9 cellular contexts compared by ENCODE assay signal in the genomic region with DNA sequence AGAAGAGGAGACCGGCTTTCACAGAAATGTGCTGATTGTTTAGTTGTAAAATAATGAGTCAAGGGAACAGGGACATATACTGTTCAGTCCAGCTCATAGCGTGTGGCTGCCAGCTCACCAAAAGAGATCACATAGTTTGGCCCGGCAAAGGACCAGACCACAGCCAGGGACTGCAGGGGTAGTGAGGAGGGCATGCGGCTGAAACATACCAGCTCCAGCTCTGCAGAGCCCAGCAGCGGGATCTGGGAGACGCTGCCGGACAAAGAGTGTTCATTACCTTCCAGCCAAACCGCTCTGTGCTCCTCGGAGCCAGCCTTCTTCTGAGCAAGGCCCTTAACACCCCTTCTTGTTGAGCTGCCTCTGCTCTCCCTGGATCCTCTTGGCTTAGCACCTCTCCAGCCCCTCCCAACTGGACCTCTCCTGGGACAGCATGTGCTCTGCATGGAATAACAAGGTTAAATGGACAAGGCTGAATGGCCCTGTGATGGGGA.
DNase-seq lines count a peak whose midpoint lies in the region; ATAC-seq, FAIRE-seq and TF ChIP-seq lines count a peak whose summit lies in the region.
"Had no signal": no experiment of that assay in that cellular context is flagged by ENCODE, and none has a peak within 500 bp of the region (broad histone marks: within the 10 kb centered on the region; RNA-seq: fewer than 3 reads in every experiment).

No MANE protein-coding gene starts in this region.

- H3K36me3 ChIP-seq in GM12878 (ENCODE audit: control insufficient read depth in 2 of 2, insufficient read depth in 2 of 2, low read length in 1 of 2) (no peaks in the 10 kb centered on the region), testis (ENCODE audit: low read depth, missing control alignments) (no peaks in the 10 kb centered on the region), OCI-LY7 (ENCODE audit: insufficient read depth, low read length) (no peaks in the 10 kb centered on the region)
- H3K36me3 ChIP-seq: pancreas had no signal

- H3K27ac Mint-ChIP-seq in activated CD4-positive, alpha-beta T cell treated with anti-CD3 and anti-CD28 coated beads, Interleukin-2, amount 10 ng/mL, durations not matched to agents 7 days and 5 days = no peak overlapping the region
- no peak overlapping the region for H3K27ac Mint-ChIP-seq in activated CD8-positive, alpha-beta T cell treated with anti-CD3 and anti-CD28 coated beads, Interleukin-2, amount 10 ng/mL, durations not matched to agents 7 days and 5 days

- H3K4me1 ChIP-seq in GM12878 (ENCODE audit: control insufficient read depth, insufficient read depth, low read length) = no peaks in the 10 kb centered on the region
- no peaks in the 10 kb centered on the region for H3K4me1 ChIP-seq in testis
- H3K4me1 ChIP-seq in OCI-LY7 (ENCODE audit: insufficient read depth, low read length, poor library complexity, severe bottlenecking) = no peaks in the 10 kb centered on the region
- H3K4me1 ChIP-seq: pancreas had no signal

- TF ChIP-seq POLR2A in GM12878 (IDR thresholded peaks at IDR 0.05; ENCODE audit: low read depth, low read length) (no peak), testis (IDR thresholded peaks at IDR 0.05) (no peak), GM12891 (IDR thresholded peaks at IDR 0.05; ENCODE audit: low read depth, low read length) (no peak)

- FAIRE-seq in GM12878 (lab: Jason Lieb, UNC) (no peak), GM12891 (lab: Jason Lieb, UNC) (no peak)
- FAIRE-seq: pancreas had no signal

- intact Hi-C loops in GM12878 (cut with micrococcal nuclease; ENCODE audit: unreplicated experiment) (no loop called here), testis (cut with DNase I; ENCODE audit: low total_unique reads) (no loop called here), OCI-LY7 (cut with micrococcal nuclease; ENCODE audit: unreplicated experiment) (no loop called here)

- no peak overlapping the region for H3K4me2 ChIP-seq in GM12878 (ENCODE audit: control insufficient read depth, insufficient read depth)
- H3K4me2 ChIP-seq in OCI-LY7 (ENCODE audit: low read length) = no peak overlapping the region

- SMC1A ChIA-PET in GM12878 (lab: Charles Lee; ENCODE audit: uncharacterized antibody, unreplicated experiment) = interaction anchor here (1.3 to 2.1 kb wide), 4 partner anchors 8 to 18 kb away, joined by 3 to 7 read pairs (median 4); no protein-coding TSS in a partner anchor

- no peak for DNase-seq in GM12878 (ENCODE audit: low read depth, low spot score)
- peak; percentile 1 for DNase-seq in iris pigment epithelial cell (ENCODE audit: low read depth)
- peak; percentile 85 for DNase-seq in testis
- no peak for DNase-seq in OCI-LY7 (ENCODE audit: low spot score)
- no peak for DNase-seq in activated CD4-positive, alpha-beta T cell treated with anti-CD3 and anti-CD28 coated beads, Interleukin-2, amount 10 ng/mL, durations not matched to agents 7 days and 5 days
- no peak for DNase-seq in GM12891 (ENCODE audit: insufficient read length, low spot score)
- no peak for DNase-seq in activated CD8-positive, alpha-beta T cell treated with anti-CD3 and anti-CD28 coated beads, Interleukin-2, amount 10 ng/mL, durations not matched to agents 7 days and 5 days
- DNase-seq: pancreas had no signal

- no peaks in the 10 kb centered on the region for H3K4me1 Mint-ChIP-seq in activated CD4-positive, alpha-beta T cell treated with anti-CD3 and anti-CD28 coated beads, Interleukin-2, amount 10 ng/mL, durations not matched to agents 7 days and 5 days
- H3K4me1 Mint-ChIP-seq in activated CD8-positive, alpha-beta T cell treated with anti-CD3 and anti-CD28 coated beads, Interleukin-2, amount 10 ng/mL, durations not matched to agents 7 days and 5 days (ENCODE audit: low read depth) = no peaks in the 10 kb centered on the region

- H3K9me3 ChIP-seq in GM12878 (replicated peaks; ENCODE audit: control insufficient read depth, insufficient read depth, low read length) (no peaks in the 10 kb centered on the region), testis (no peaks in the 10 kb centered on the region), OCI-LY7 (ENCODE audit: low read length) (no peaks in the 10 kb centered on the region)
- H3K9me3 ChIP-seq: pancreas had no signal

- TF ChIP-seq CTCF in GM12878 (IDR thresholded peaks at IDR 0.05 in 2 of 3, conservative IDR thresholded peaks at IDR 0.05 in 1 of 3; ENCODE audit: control insufficient read depth in 2 of 3, extremely low read depth in 1 of 3, insufficient read depth in 1 of 3, low read depth in 3 of 3, low read length in 3 of 3) (no peak), testis (IDR thresholded peaks at IDR 0.05) (no peak), OCI-LY7 (conservative IDR thresholded peaks at IDR 0.05; ENCODE audit: low read length) (no peak)

- RAD21 ChIA-PET in GM12878 (lab: Charles Lee; ENCODE audit: unreplicated experiment) = no interaction called here

- H3K79me2 ChIP-seq in GM12878 (ENCODE audit: control insufficient read depth, insufficient read depth, low read length) (no peaks in the 10 kb centered on the region), OCI-LY7 (ENCODE audit: insufficient read depth, low read depth, low read length) (no peaks in the 10 kb centered on the region)

- H2AFZ ChIP-seq in GM12878 (ENCODE audit: control insufficient read depth, low read depth, low read length) (no peak overlapping the region), OCI-LY7 (ENCODE audit: low read length) (no peak overlapping the region)

- no peak overlapping the region for H3K27ac ChIP-seq in GM12878 (ENCODE audit: control insufficient read depth, insufficient read depth)
- H3K27ac ChIP-seq in testis = peak overlapping the region; percentile 28 to 89
- H3K27ac ChIP-seq in OCI-LY7 (ENCODE audit: low read depth, low read length, poor library complexity, severe bottlenecking) = no peak overlapping the region
- H3K27ac ChIP-seq: pancreas had no signal

- TF ChIP-seq RAD21 in GM12878 (IDR thresholded peaks at IDR 0.05; ENCODE audit: insufficient read depth, low read depth, low read length) = no peak

- H4K20me1 ChIP-seq in GM12878 (ENCODE audit: control insufficient read depth, insufficient read depth) = no peaks in the 10 kb centered on the region
- no peaks in the 10 kb centered on the region for H4K20me1 ChIP-seq in OCI-LY7 (ENCODE audit: insufficient read depth, low read length)

- peaks cover 4% of the 10 kb centered on the region for H3K9me3 Mint-ChIP-seq in activated CD4-positive, alpha-beta T cell treated with anti-CD3 and anti-CD28 coated beads, Interleukin-2, amount 10 ng/mL, durations not matched to agents 7 days and 5 days
- H3K9me3 Mint-ChIP-seq in activated CD8-positive, alpha-beta T cell treated with anti-CD3 and anti-CD28 coated beads, Interleukin-2, amount 10 ng/mL, durations not matched to agents 7 days and 5 days (ENCODE audit: insufficient read depth) = peaks cover 3% of the 10 kb centered on the region

- in situ Hi-C loops in GM12878 (cut with MboI) = no loop called here

- no peak for TF ChIP-seq EP300 in GM12878 (IDR thresholded peaks at IDR 0.05; ENCODE audit: borderline replicate concordance in 1 of 2, control insufficient read depth in 1 of 2, low read depth in 2 of 2, low read length in 2 of 2)

- POLR2A ChIA-PET in GM12878 (lab: Charles Lee) (interaction anchor here (1.4 kb wide), 1 partner anchor 8 kb away, joined by 3 read pairs; no protein-coding TSS in a partner anchor), OCI-LY7 (lab: Charles Lee) (interaction anchor here (0.6 kb wide), 2 partner anchors 9 to 15 kb away, joined by 3 to 4 read pairs; no protein-coding TSS in a partner anchor)
- POLR2A ChIA-PET in activated CD4-positive, alpha-beta T cell treated with anti-CD3 and anti-CD28 coated beads, Interleukin-2, amount 10 ng/mL, durations not matched to agents 7 days and 5 days (lab: Charles Lee) = no interaction called here
- POLR2A ChIA-PET in activated CD8-positive, alpha-beta T cell treated with anti-CD3 and anti-CD28 coated beads, Interleukin-2, amount 10 ng/mL, durations not matched to agents 7 days and 5 days (lab: Charles Lee) = no interaction called here

- no peak overlapping the region for H3K9ac ChIP-seq in GM12878 (ENCODE audit: control insufficient read depth, insufficient read depth, low read length)

- ATAC-seq in GM19397 (IDR thresholded peaks at IDR 0.05; ENCODE audit: unreplicated experiment) (peak; percentile 15), GM12878 (peak; percentile 46)
- no peak for ATAC-seq in activated CD8-positive, alpha-beta T cell treated with anti-CD3 and anti-CD28 coated beads, Interleukin-2, amount 10 ng/mL, durations not matched to agents 7 days and 5 days

- no peak overlapping the region for H3K4me3 ChIP-seq in GM12878
- no peak overlapping the region for H3K4me3 ChIP-seq in testis
- no peak overlapping the region for H3K4me3 ChIP-seq in OCI-LY7 (ENCODE audit: low read depth, low read length, poor library complexity, severe bottlenecking)
- H3K4me3 ChIP-seq: pancreas had no signal

- no peaks in the 10 kb centered on the region for H3K9me2 ChIP-seq in OCI-LY7 (ENCODE audit: insufficient read depth, low read length)

- no peak overlapping the region for H3K4me3 Mint-ChIP-seq in activated CD4-positive, alpha-beta T cell treated with anti-CD3 and anti-CD28 coated beads, Interleukin-2, amount 10 ng/mL, durations not matched to agents 7 days and 5 days
- no peak overlapping the region for H3K4me3 Mint-ChIP-seq in activated CD8-positive, alpha-beta T cell treated with anti-CD3 and anti-CD28 coated beads, Interleukin-2, amount 10 ng/mL, durations not matched to agents 7 days and 5 days

- 44% methylated on average over 9 of the region's 9 CpGs for WGBS in GM12878 (ENCODE audit: insufficient coverage, insufficient replicate concordance, low lambda C conversion rate, missing lambda C conversion rate)
- WGBS in testis, 2 donors = 34 to 41% methylated on average over 8 to 9 of the region's 9 CpGs

- H3K36me3 Mint-ChIP-seq in activated CD4-positive, alpha-beta T cell treated with anti-CD3 and anti-CD28 coated beads, Interleukin-2, amount 10 ng/mL, durations not matched to agents 7 days and 5 days (ENCODE audit: low read depth) = no peaks in the 10 kb centered on the region
- no peaks in the 10 kb centered on the region for H3K36me3 Mint-ChIP-seq in activated CD8-positive, alpha-beta T cell treated with anti-CD3 and anti-CD28 coated beads, Interleukin-2, amount 10 ng/mL, durations not matched to agents 7 days and 5 days (ENCODE audit: low read depth)

- BruUV-seq in GM12878 (replicated peaks; lab: Mats Ljungman, UMichigan) (no TSS peak), OCI-LY7 (replicated peaks; lab: Mats Ljungman, UMichigan) (no TSS peak)

- H3K27me3 ChIP-seq in GM12878 (replicated peaks in 1 of 2; ENCODE audit: control insufficient read depth in 2 of 2, insufficient read depth in 2 of 2, low read length in 1 of 2) (no peaks in the 10 kb centered on the region), testis (no peaks in the 10 kb centered on the region)
- H3K27me3 ChIP-seq: pancreas had no signal

- no peaks in the 10 kb centered on the region for H3K27me3 Mint-ChIP-seq in activated CD4-positive, alpha-beta T cell treated with anti-CD3 and anti-CD28 coated beads, Interleukin-2, amount 10 ng/mL, durations not matched to agents 7 days and 5 days
- no peaks in the 10 kb centered on the region for H3K27me3 Mint-ChIP-seq in activated CD8-positive, alpha-beta T cell treated with anti-CD3 and anti-CD28 coated beads, Interleukin-2, amount 10 ng/mL, durations not matched to agents 7 days and 5 days (ENCODE audit: low read depth)

- CTCF ChIA-PET in GM12878 (lab: Yijun Ruan, JAX) (no interaction called here), OCI-LY7 (lab: Charles Lee; ENCODE audit: unreplicated experiment) (no interaction called here)
- CTCF ChIA-PET in activated CD4-positive, alpha-beta T cell treated with anti-CD3 and anti-CD28 coated beads, Interleukin-2, amount 10 ng/mL, durations not matched to agents 7 days and 5 days (lab: Charles Lee) = interaction anchor here (0.7 kb wide), 1 partner anchor 395 kb away, joined by 3 read pairs; no protein-coding TSS in a partner anchor
- CTCF ChIA-PET in activated CD8-positive, alpha-beta T cell treated with anti-CD3 and anti-CD28 coated beads, Interleukin-2, amount 10 ng/mL, durations not matched to agents 7 days and 5 days (lab: Charles Lee) = no interaction called here

Comparison
In these comparisons a context has a peak if more than half of its experiments do, and no peak if none do; other contexts are left out.
1. DNase-seq: peak in iris pigment epithelial cell (single experiment) and testis (single experiment); none in GM12878 (single experiment), OCI-LY7 (single experiment), activated CD4-positive, alpha-beta T cell treated with anti-CD3 and anti-CD28 coated beads, Interleukin-2, amount 10 ng/mL, durations not matched to agents 7 days and 5 days (single experiment), GM12891 (single experiment) and activated CD8-positive, alpha-beta T cell treated with anti-CD3 and anti-CD28 coated beads, Interleukin-2, amount 10 ng/mL, durations not matched to agents 7 days and 5 days (single experiment).
2. H3K27ac ChIP-seq: peak in testis (2 of 2); none in GM12878 (single experiment) and OCI-LY7 (single experiment).
3. POLR2A ChIA-PET loops: an anchor here in GM12878 (1.4 kb wide) and OCI-LY7 (0.6 kb wide); none called in activated CD4-positive, alpha-beta T cell treated with anti-CD3 and anti-CD28 coated beads, Interleukin-2, amount 10 ng/mL, durations not matched to agents 7 days and 5 days and activated CD8-positive, alpha-beta T cell treated with anti-CD3 and anti-CD28 coated beads, Interleukin-2, amount 10 ng/mL, durations not matched to agents 7 days and 5 days.